ENCODE assay signal across 15 cellular contexts in genomic region chr16:83110221-83110768, GRCh38.
DNase-seq lines count a peak whose midpoint lies in the region; TF ChIP-seq lines count a peak whose summit lies in the region.
"Had no signal": no experiment of that assay in that cellular context is flagged by ENCODE, and none has a peak within 500 bp of the region (broad histone marks: within the 10 kb centered on the region; RNA-seq: fewer than 3 reads in every experiment).

No MANE protein-coding gene starts in this region.

- no TSS peak for BruUV-seq in Calu3 (replicated peaks; lab: Mats Ljungman, UMichigan)

- no peak overlapping the region for H3K27ac Mint-ChIP-seq in Calu3 (ENCODE audit: unreplicated experiment)

- CTCF ChIA-PET in Calu3 (lab: Charles Lee) = no interaction called here

- H3K4me1 Mint-ChIP-seq in Calu3 (ENCODE audit: low read depth, unreplicated experiment) = no peaks in the 10 kb centered on the region

- H3K4me3 Mint-ChIP-seq in Calu3 (ENCODE audit: low read depth, unreplicated experiment) = no peak overlapping the region

- no peak for TF ChIP-seq CTCF in Calu3 (IDR thresholded peaks at IDR 0.05; ENCODE audit: unreplicated experiment)

- no peaks in the 10 kb centered on the region for H3K27me3 Mint-ChIP-seq in Calu3 (ENCODE audit: unreplicated experiment)

- DNase-seq in AG08395 (ENCODE audit: low spot score) (peak; percentile 71), EH (ENCODE audit: low read depth) (peak; percentile 57), LHCN-M2 (ENCODE audit: low read depth) (peak; percentile 43), myocyte (ENCODE audit: low read depth) (peak; percentile 90), Calu3 (no peak), head of caudate nucleus (no peak)
- no peak for DNase-seq in activated CD4-positive, alpha-beta T cell treated with anti-CD3 and anti-CD28 coated beads, Interleukin-2, amount 50 U/mL, for 1 hour
- DNase-seq: AML-193, COR-L47, DMS153, KBM-7, MG63, NCI-H1092, NCI-H2081 treated with DMSO at 0.1 percent for 48 hours, NCI-H82 had no signal

- peaks cover 14% of the 10 kb centered on the region for H3K9me3 Mint-ChIP-seq in Calu3 (ENCODE audit: low read depth, unreplicated experiment)

- intact Hi-C loops in Calu3 (cut with micrococcal nuclease; ENCODE audit: unreplicated experiment) = no loop called here
- intact Hi-C loops in head of caudate nucleus (cut with DNase I) = no loop called here

- H3K36me3 Mint-ChIP-seq in Calu3 (ENCODE audit: insufficient read depth, unreplicated experiment) = no peaks in the 10 kb centered on the region

Comparison
In these comparisons a context has a peak if more than half of its experiments do, and no peak if none do; other contexts are left out.
1. DNase-seq: peak in AG08395 (single experiment), EH (single experiment), LHCN-M2 (single experiment) and myocyte (single experiment); none in Calu3 (single experiment), head of caudate nucleus (0 of 42) and activated CD4-positive, alpha-beta T cell treated with anti-CD3 and anti-CD28 coated beads, Interleukin-2, amount 50 U/mL, for 1 hour (single experiment).